ENCODE assay signal across 9 cellular contexts in the genomic region with DNA sequence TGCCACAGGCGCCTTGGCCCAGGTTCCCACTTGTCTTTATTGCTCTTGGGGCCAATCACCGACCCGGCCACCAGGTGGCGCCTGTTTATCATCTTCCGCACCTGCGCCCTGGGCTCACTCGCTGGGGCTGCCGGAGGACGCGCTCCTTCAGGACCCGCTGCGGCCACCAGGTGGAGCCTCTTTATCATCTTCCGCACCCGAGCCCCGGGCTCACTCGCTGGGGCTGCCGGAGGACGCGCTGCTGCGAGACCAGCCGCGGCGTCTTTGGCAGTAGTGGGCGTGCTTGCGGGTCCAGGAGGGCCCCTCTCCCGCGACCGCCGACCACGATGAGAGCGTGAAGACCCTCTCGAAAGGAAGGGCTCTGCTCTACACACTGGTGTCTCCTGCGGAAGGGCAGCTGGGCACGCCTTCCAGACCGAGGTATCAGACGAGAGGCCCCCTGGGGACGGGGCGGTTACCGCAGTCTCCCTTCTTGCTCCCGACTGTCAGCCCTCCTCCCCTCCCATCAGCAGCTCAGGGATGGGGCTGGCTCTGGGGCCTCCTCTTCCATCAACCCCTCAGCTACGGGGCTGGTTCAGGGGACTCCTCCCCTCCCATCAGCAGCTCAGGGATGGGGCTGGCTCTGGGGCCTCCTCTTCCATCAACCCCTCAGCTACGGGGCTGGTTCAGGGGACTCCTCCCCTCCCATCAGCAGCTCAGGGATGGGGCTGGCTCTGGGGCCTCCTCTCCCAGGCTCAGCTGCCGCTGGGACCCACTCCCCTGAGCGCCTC. TPM values are rescaled to one million over a fixed set of nuclear protein-coding genes. Genes with fewer than 3 reads are reported as not detected.
A peak's percentile ranks its signal among the peaks of the same experiment; 100 is the strongest.
DNase-seq lines count a peak whose midpoint lies in the region; ATAC-seq, FAIRE-seq and TF ChIP-seq lines count a peak whose summit lies in the region.
"Not testable (repeated sequence)": the region's sequence is repeated elsewhere in the genome, so short reads cannot be mapped to it uniquely, and the experiment has no call there.
"Had no signal": no experiment of that assay in that cellular context is flagged by ENCODE, and none has a peak within 500 bp of the region (broad histone marks: within the 10 kb centered on the region; RNA-seq: fewer than 3 reads in every experiment).

No MANE protein-coding gene starts in this region.

- H2AFZ ChIP-seq in K562 (ENCODE audit: low read depth, low read length) = peak overlapping the region; percentile 98

- not testable (repeated sequence) for H3K27ac ChIP-seq in K562 (ENCODE audit: extremely low read depth, low read depth, low read length); iPS DF 6.9 (ENCODE audit: low read length); vagina

- 0 out of 2 replicates have a peak, but pooled peaks have one; percentile 16 for TF ChIP-seq EP300 in K562 (IDR thresholded peaks at IDR 0.05; ENCODE audit: low read length)

- CTCF ChIA-PET in WTC11 (lab: Charles Lee) (interaction anchor here (0.7 to 1.1 kb wide), 3 partner anchors 31 to 870 kb away, joined by 3 to 4 read pairs (median 3); partner anchors contain the start of gene TRIM58), K562 (lab: Yijun Ruan, JAX; ENCODE audit: low intra/inter-chr PET ratio) (interaction anchor here (0.6 to 1.0 kb wide), 6 partner anchors 68 to 872 kb away, joined by 3 to 4 read pairs (median 3); no protein-coding TSS in a partner anchor)

- peak; percentile 65 for FAIRE-seq in K562 (lab: Jason Lieb, UNC)

- peaks cover 0 to 11% of the 10 kb centered on the region in 2 experiments; a peak in 2 of 5 replicates for H3K4me1 ChIP-seq in K562 (replicated peaks in 1 of 2; ENCODE audit: control insufficient read depth in 2 of 2, insufficient read depth in 2 of 2, low read length in 2 of 2)
- H3K4me1 ChIP-seq in iPS DF 6.9 (ENCODE audit: control insufficient read depth, insufficient read depth, low read length); vagina: not testable (repeated sequence)

- not testable (repeated sequence) for H3K27ac Mint-ChIP-seq in WTC11

- in situ Hi-C loops in K562 (cut with MboI) = not testable (repeated sequence)

- H3K4me3 ChIP-seq in K562 = peak overlapping the region; percentile 47
- not testable (repeated sequence) for H3K4me3 ChIP-seq in iPS DF 6.9 (ENCODE audit: low read length)
- H3K4me3 ChIP-seq in retinal pigment epithelial cell (ENCODE audit: low read length) = peak overlapping the region; percentile 62
- H3K4me3 ChIP-seq in vagina = peak overlapping the region; percentile 11 to 39

- peaks cover 35% of the 10 kb centered on the region for H3K36me3 Mint-ChIP-seq in WTC11

- not testable (repeated sequence) for H3K9me1 ChIP-seq in K562 (ENCODE audit: control insufficient read depth, insufficient read depth, low read length)

- POLR2A ChIA-PET in WTC11 (lab: Charles Lee) = interaction anchor here (0.6 kb wide), 1 partner anchor 430 kb away, joined by 4 read pairs; no protein-coding TSS in a partner anchor
- POLR2A ChIA-PET in K562 (lab: Yijun Ruan, JAX) = interaction anchor here (0.6 kb wide), 1 partner anchor 99 kb away, joined by 3 read pairs; no protein-coding TSS in a partner anchor

- 4% methylated on average over 44 of the region's 44 CpGs for whole genome bisulfite sequencing in K562 (ENCODE audit: insufficient coverage, low coverage, missing lambda C conversion rate)
- no CpG with 5 or more reads among the region's 44 CpGs for WGBS in iPS DF 6.9 (ENCODE audit: insufficient coverage, insufficient read length)

- TF ChIP-seq POLR2A in K562 (conservative IDR thresholded peaks at IDR 0.05); vagina (IDR thresholded peaks at IDR 0.05): not testable (repeated sequence)

- not testable (repeated sequence) for H3K36me3 ChIP-seq in K562 (ENCODE audit: control insufficient read depth, insufficient read depth, low read length); iPS DF 6.9 (ENCODE audit: control insufficient read depth, insufficient read depth, low read length); vagina

- intact Hi-C loops in K562 (cut with micrococcal nuclease) = loop anchor here (5.0 to 10.0 kb wide), 4 partner anchors 105 to 870 kb away; no protein-coding TSS in a partner anchor
- intact Hi-C loops in vagina (cut with DNase I) = not testable (repeated sequence)

- not testable (repeated sequence) for H3K4me1 Mint-ChIP-seq in WTC11

- peak; percentile 94 to 95 for TF ChIP-seq RAD21 in K562 (CRISPR knock-in tag; conservative IDR thresholded peaks at IDR 0.05 in 1 of 2, IDR thresholded peaks at IDR 0.05 in 1 of 2)

- H3K9me3 ChIP-seq in K562 (replicated peaks; ENCODE audit: control insufficient read depth, insufficient read depth, low read depth, low read length); iPS DF 6.9 (ENCODE audit: control insufficient read depth, insufficient read depth, low read length); vagina: not testable (repeated sequence)

- not testable (repeated sequence) for BruUV-seq in K562 (replicated peaks; lab: Mats Ljungman, UMichigan)

- H4K20me1 ChIP-seq in K562 (replicated peaks; ENCODE audit: control insufficient read depth, insufficient read depth, low read length) = not testable (repeated sequence)

- DNase-seq in NCI-H146 (lab: John Stamatoyannopoulos, UW) = peak; percentile 44
- peak; percentile 95 for DNase-seq in WTC11 (ENCODE audit: low spot score)
- peak; percentile 89 to 94 (median 91) for DNase-seq in K562 (ENCODE audit: extremely low read depth in 1 of 4, low spot score in 3 of 4)
- peak; percentile 89 for DNase-seq in iPS DF 6.9 (ENCODE audit: low read depth, low spot score)
- DNase-seq in retinal pigment epithelial cell (ENCODE audit: low read depth) = peak; percentile 19
- DNase-seq in vagina (ENCODE audit: extremely low spot score in 2 of 2) = not testable (repeated sequence)

- peak overlapping the region; percentile 53 for H3K4me3 Mint-ChIP-seq in WTC11

- TF ChIP-seq CTCF in WTC11 (IDR thresholded peaks at IDR 0.05) (peak; percentile 99), K562 (IDR thresholded peaks at IDR 0.05 in 2 of 3, conservative IDR thresholded peaks at IDR 0.05 in 1 of 3; ENCODE audit: insufficient read depth in 2 of 3, low read depth in 1 of 3, low read length in 3 of 3) (peak; percentile 99), retinal pigment epithelial cell (conservative IDR thresholded peaks at IDR 0.05; ENCODE audit: low read depth, low read length) (peak; percentile 87), vagina (IDR thresholded peaks at IDR 0.05) (peak in 1 of 3 experiments; percentile 62)

- H3K4me2 ChIP-seq in K562 (ENCODE audit: insufficient read depth, low read length) = peak overlapping the region; percentile 78

- H3K9ac ChIP-seq in K562 (ENCODE audit: insufficient read depth in 1 of 2, low read depth in 2 of 2, low read length in 2 of 2) = peak overlapping the region; percentile 32 to 86; a peak in 3 of 4 replicates

- ATAC-seq in GM18517 (IDR thresholded peaks at IDR 0.05; ENCODE audit: unreplicated experiment) = peak; percentile 100
- ATAC-seq in HG02852 (IDR thresholded peaks at IDR 0.05; ENCODE audit: unreplicated experiment) = peak; percentile 100
- peak; percentile 99 for ATAC-seq in WTC11
- ATAC-seq in K562 = peak; percentile 100

- not testable (repeated sequence) for H3K27me3 ChIP-seq in K562 (ENCODE audit: control insufficient read depth in 2 of 2, insufficient read depth in 2 of 2, low read length in 2 of 2); iPS DF 6.9 (ENCODE audit: control insufficient read depth, insufficient read depth, low read length); vagina

- peaks cover 59% of the 10 kb centered on the region for H3K9me3 Mint-ChIP-seq in WTC11

- H3K27me3 Mint-ChIP-seq in WTC11 (ENCODE audit: low read depth) = not testable (repeated sequence)

- not testable (repeated sequence) for H3K79me2 ChIP-seq in K562 (ENCODE audit: control insufficient read depth, insufficient read depth, low read length)

RNA-seq across cellular contexts. Expression of gene OR2L8, which starts 11.5 kb away (rescaled TPM):
- total RNA-seq in WTC11 (2021) = not detected in 3 replicates
- 0.76 and 2.4 TPM in 2 replicates for total RNA-seq in K562 (2011; cell fraction: chromatin; rRNA removed; ENCODE audit: low replicate concordance)
- 0.79 TPM in 1 of 2 replicates, not detected in the other for total RNA-seq in K562 (2011; cell fraction: nucleolus; rRNA removed)
- total RNA-seq in K562 (2011; cell fraction: nucleoplasm; rRNA removed) = 2.3 and 4.2 TPM in 2 replicates
- total RNA-seq in K562 (2014; rRNA removed) = not detected in 2 replicates
- not detected in 2 replicates for total RNA-seq in K562 (2014; rRNA removed; fragmentation: Illumina TruSeq; extraction: Trizol)
- not detected in 2 replicates for total RNA-seq in K562 (2015; rRNA removed; fragmentation: Illumina TruSeq; extraction: Trizol)
- not detected in 2 replicates for total RNA-seq in K562 (2021)
- not detected in 2 replicates for polyA plus RNA-seq in K562 (2011; rRNA removed)
- not detected in 2 replicates for polyA plus RNA-seq in K562 (2011; cell fraction: cytosol; rRNA removed)
- 0.17 and 0.28 TPM in 2 replicates for polyA plus RNA-seq in K562 (2011; cell fraction: nucleus; rRNA removed)
- polyA plus RNA-seq in K562 (2012) = not detected in 2 replicates
- polyA plus RNA-seq in K562 (2014; fragmentation: Illumina TruSeq; extraction: Trizol) = not detected in 2 replicates
- polyA plus RNA-seq in K562 (2014; fragmentation: Nextera tagmentation; extraction: Ambion mirVana) = not detected
- polyA plus RNA-seq in K562 (2014; rRNA removed) = not detected in 2 replicates
- polyA minus RNA-seq in K562 (2011; rRNA and poly(A)+ RNA removed) = 1.2 and 1.3 TPM in 2 replicates
- polyA minus RNA-seq in K562 (2011; cell fraction: cytosol; rRNA and poly(A)+ RNA removed) = not detected in 2 replicates
- polyA minus RNA-seq in K562 (2011; cell fraction: nucleus; rRNA and poly(A)+ RNA removed) = 0.78 and 0.94 TPM in 2 replicates
- total RNA-seq in vagina = not detected
- total RNA-seq: skeletal muscle tissue had no signal

RNA-seq across cellular contexts. Expression of gene OR2AJ1, which starts 12.5 kb away (rescaled TPM):
- total RNA-seq in WTC11 (2021) (not detected in 3 replicates), K562 (2014; rRNA removed) (not detected in 2 replicates), K562 (2014; rRNA removed; fragmentation: Illumina TruSeq; extraction: Trizol) (not detected in 2 replicates), K562 (2015; rRNA removed; fragmentation: Illumina TruSeq; extraction: Trizol) (not detected in 2 replicates), K562 (2021) (not detected in 2 replicates), vagina (not detected)
- 0.21 TPM in 1 of 2 replicates, not detected in the other for total RNA-seq in K562 (2011; cell fraction: chromatin; rRNA removed; ENCODE audit: low replicate concordance)
- total RNA-seq in K562 (2011; cell fraction: nucleolus; rRNA removed) = 0.17 TPM in 1 of 2 replicates, not detected in the other
- total RNA-seq in K562 (2011; cell fraction: nucleoplasm; rRNA removed) = 0.22 and 0.69 TPM in 2 replicates
- polyA plus RNA-seq in K562 (2011; rRNA removed) (not detected in 2 replicates), K562 (2014; fragmentation: Illumina TruSeq; extraction: Trizol) (not detected in 2 replicates), K562 (2014; fragmentation: Nextera tagmentation; extraction: Ambion mirVana) (not detected), K562 (2014; rRNA removed) (not detected in 2 replicates)
- polyA plus RNA-seq in K562 (2011; cell fraction: cytosol; rRNA removed) = not detected in 2 replicates
- polyA plus RNA-seq in K562 (2011; cell fraction: nucleus; rRNA removed) = not detected in 2 replicates
- polyA plus RNA-seq in K562 (2012) = not detected in 2 replicates
- polyA minus RNA-seq in K562 (2011; rRNA and poly(A)+ RNA removed) = 0.14 TPM in 1 of 2 replicates, not detected in the other
- polyA minus RNA-seq in K562 (2011; cell fraction: cytosol; rRNA and poly(A)+ RNA removed) = not detected in 2 replicates
- 0.22 TPM in 1 of 2 replicates, not detected in the other for polyA minus RNA-seq in K562 (2011; cell fraction: nucleus; rRNA and poly(A)+ RNA removed)
- total RNA-seq: skeletal muscle tissue had no signal

RNA-seq across cellular contexts. Expression of gene OR2T8, which starts 17.1 kb away (rescaled TPM):
- not detected in 3 replicates for total RNA-seq in WTC11 (2021)
- total RNA-seq in K562 (2011; cell fraction: chromatin; rRNA removed; ENCODE audit: low replicate concordance) = 0.88 and 1.3 TPM in 2 replicates
- 0.39 and 0.50 TPM in 2 replicates for total RNA-seq in K562 (2011; cell fraction: nucleolus; rRNA removed)
- 0.76 and 1.1 TPM in 2 replicates for total RNA-seq in K562 (2011; cell fraction: nucleoplasm; rRNA removed)
- total RNA-seq in K562 (2014; rRNA removed) = 0.45 TPM in 1 of 2 replicates, not detected in the other
- total RNA-seq in K562 (2014; rRNA removed; fragmentation: Illumina TruSeq; extraction: Trizol) = 0.15 and 0.35 TPM in 2 replicates
- 0.38 TPM in 1 of 2 replicates, not detected in the other for total RNA-seq in K562 (2015; rRNA removed; fragmentation: Illumina TruSeq; extraction: Trizol)
- total RNA-seq in K562 (2021) = 0.38 TPM in 1 of 2 replicates, not detected in the other
- polyA plus RNA-seq in K562 (2011; rRNA removed) = 0.27 and 0.38 TPM in 2 replicates
- polyA plus RNA-seq in K562 (2011; cell fraction: cytosol; rRNA removed) = 0.28 and 0.70 TPM in 2 replicates
- polyA plus RNA-seq in K562 (2011; cell fraction: nucleus; rRNA removed) = 1.5 and 2.2 TPM in 2 replicates
- polyA plus RNA-seq in K562 (2012) = 0.17 TPM in 1 of 2 replicates, not detected in the other
- 0.25 and 0.46 TPM in 2 replicates for polyA plus RNA-seq in K562 (2014; fragmentation: Illumina TruSeq; extraction: Trizol)
- under 1 TPM in 1 of 2 experiments, not detected in 1; 0.08 TPM for polyA plus RNA-seq in K562 (2014; fragmentation: Nextera tagmentation; extraction: Ambion mirVana)
- 0.23 and 0.24 TPM in 2 replicates for polyA plus RNA-seq in K562 (2014; rRNA removed)
- not detected in 2 replicates for polyA minus RNA-seq in K562 (2011; rRNA and poly(A)+ RNA removed)
- polyA minus RNA-seq in K562 (2011; cell fraction: cytosol; rRNA and poly(A)+ RNA removed) = not detected in 2 replicates
- 0.56 and 0.94 TPM in 2 replicates for polyA minus RNA-seq in K562 (2011; cell fraction: nucleus; rRNA and poly(A)+ RNA removed)
- 0.98 TPM for total RNA-seq in vagina
- total RNA-seq: skeletal muscle tissue had no signal

RNA-seq across cellular contexts. Expression of gene OR2AK2, which starts 27.9 kb away (rescaled TPM):
- total RNA-seq in WTC11 (2021) (not detected in 3 replicates), K562 (2014; rRNA removed) (not detected in 2 replicates), K562 (2014; rRNA removed; fragmentation: Illumina TruSeq; extraction: Trizol) (not detected in 2 replicates), K562 (2015; rRNA removed; fragmentation: Illumina TruSeq; extraction: Trizol) (not detected in 2 replicates), K562 (2021) (not detected in 2 replicates), vagina (not detected)
- 1.6 and 3.9 TPM in 2 replicates for total RNA-seq in K562 (2011; cell fraction: chromatin; rRNA removed; ENCODE audit: low replicate concordance)
- total RNA-seq in K562 (2011; cell fraction: nucleolus; rRNA removed) = 0.50 TPM in 1 of 2 replicates, not detected in the other
- total RNA-seq in K562 (2011; cell fraction: nucleoplasm; rRNA removed) = 2.2 and 3.4 TPM in 2 replicates
- polyA plus RNA-seq in K562 (2011; rRNA removed) (0.10 and 0.12 TPM in 2 replicates), K562 (2014; fragmentation: Illumina TruSeq; extraction: Trizol) (not detected in 2 replicates), K562 (2014; fragmentation: Nextera tagmentation; extraction: Ambion mirVana) (not detected), K562 (2014; rRNA removed) (not detected in 2 replicates)
- 0.13 TPM in 1 of 2 replicates, not detected in the other for polyA plus RNA-seq in K562 (2011; cell fraction: cytosol; rRNA removed)
- 0.42 and 0.44 TPM in 2 replicates for polyA plus RNA-seq in K562 (2011; cell fraction: nucleus; rRNA removed)
- polyA plus RNA-seq in K562 (2012) = not detected in 2 replicates
- 0.63 and 0.66 TPM in 2 replicates for polyA minus RNA-seq in K562 (2011; rRNA and poly(A)+ RNA removed)
- polyA minus RNA-seq in K562 (2011; cell fraction: cytosol; rRNA and poly(A)+ RNA removed) = not detected in 2 replicates
- 0.40 and 0.89 TPM in 2 replicates for polyA minus RNA-seq in K562 (2011; cell fraction: nucleus; rRNA and poly(A)+ RNA removed)
- total RNA-seq: skeletal muscle tissue had no signal

RNA-seq across cellular contexts. Expression of gene OR2W3, which starts 41.8 kb away (rescaled TPM):
- 0.17 to 0.41 TPM (median 0.32 TPM) in 3 replicates for total RNA-seq in WTC11 (2021)
- total RNA-seq in K562 (2011; cell fraction: chromatin; rRNA removed; ENCODE audit: low replicate concordance) = 8.7 and 12.2 TPM in 2 replicates
- 8.9 and 11.8 TPM in 2 replicates for total RNA-seq in K562 (2011; cell fraction: nucleolus; rRNA removed)
- 8.7 and 10.5 TPM in 2 replicates for total RNA-seq in K562 (2011; cell fraction: nucleoplasm; rRNA removed)
- 4.0 and 4.3 TPM in 2 replicates for total RNA-seq in K562 (2014; rRNA removed)
- 2.3 and 3.3 TPM in 2 replicates for total RNA-seq in K562 (2014; rRNA removed; fragmentation: Illumina TruSeq; extraction: Trizol)
- 4.2 and 4.3 TPM in 2 replicates for total RNA-seq in K562 (2015; rRNA removed; fragmentation: Illumina TruSeq; extraction: Trizol)
- total RNA-seq in K562 (2021) = 5.5 and 7.6 TPM in 2 replicates
- polyA plus RNA-seq in K562 (2011; rRNA removed) = 3.3 and 3.7 TPM in 2 replicates
- 4.4 and 9.6 TPM in 2 replicates for polyA plus RNA-seq in K562 (2011; cell fraction: cytosol; rRNA removed)
- polyA plus RNA-seq in K562 (2011; cell fraction: nucleus; rRNA removed) = 2.9 and 5.7 TPM in 2 replicates
- polyA plus RNA-seq in K562 (2012) = 3.9 and 6.0 TPM in 2 replicates
- 4.8 and 6.1 TPM in 2 replicates for polyA plus RNA-seq in K562 (2014; fragmentation: Illumina TruSeq; extraction: Trizol)
- polyA plus RNA-seq in K562 (2014; fragmentation: Nextera tagmentation; extraction: Ambion mirVana) = under 1 TPM; 0.67 to 0.70 TPM
- polyA plus RNA-seq in K562 (2014; rRNA removed) = 3.1 and 3.7 TPM in 2 replicates
- 1.3 and 2.4 TPM in 2 replicates for polyA minus RNA-seq in K562 (2011; rRNA and poly(A)+ RNA removed)
- polyA minus RNA-seq in K562 (2011; cell fraction: cytosol; rRNA and poly(A)+ RNA removed) = 2.9 and 3.4 TPM in 2 replicates
- polyA minus RNA-seq in K562 (2011; cell fraction: nucleus; rRNA and poly(A)+ RNA removed) = 3.4 and 4.0 TPM in 2 replicates
- total RNA-seq in vagina = 3.9 TPM
